ENCODE assay signal across 1 cellular context in genomic region chr21:41895643-41896493, GRCh38.
TF ChIP-seq lines count a peak whose summit lies in the region.

No MANE protein-coding gene starts in this region.

TF ChIP-seq in K562, 482 proteins besides CTCF, POLR2A, EP300 and RAD21 (continued from another document):
- TF ChIP-seq STAT6 (CRISPR knock-in tag; IDR thresholded peaks at IDR 0.05): 0 out of 2 replicates have a peak, but pooled peaks have one; percentile 38
- TF ChIP-seq ZFX (CRISPR knock-in tag; IDR thresholded peaks at IDR 0.05): 0 out of 2 replicates have a peak, but pooled peaks have one; percentile 41
- TF ChIP-seq, protein P1, sequence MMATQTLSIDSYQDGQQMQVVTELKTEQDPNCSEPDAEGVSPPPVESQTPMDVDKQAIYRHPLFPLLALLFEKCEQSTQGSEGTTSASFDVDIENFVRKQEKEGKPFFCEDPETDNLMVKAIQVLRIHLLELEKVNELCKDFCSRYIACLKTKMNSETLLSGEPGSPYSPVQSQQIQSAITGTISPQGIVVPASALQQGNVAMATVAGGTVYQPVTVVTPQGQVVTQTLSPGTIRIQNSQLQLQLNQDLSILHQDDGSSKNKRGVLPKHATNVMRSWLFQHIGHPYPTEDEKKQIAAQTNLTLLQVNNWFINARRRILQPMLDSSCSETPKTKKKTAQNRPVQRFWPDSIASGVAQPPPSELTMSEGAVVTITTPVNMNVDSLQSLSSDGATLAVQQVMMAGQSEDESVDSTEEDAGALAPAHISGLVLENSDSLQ (IDR thresholded peaks at IDR 0.05): no peak
- TF ChIP-seq TAF15 (IDR thresholded peaks at IDR 0.05; ENCODE audit: low read depth, low read length): no peak
- peak; percentile 73; the same call in 1 of the 2 replicates for TF ChIP-seq GTF2E2 (tag; IDR thresholded peaks at IDR 0.05)
- TF ChIP-seq ZNF592 (IDR thresholded peaks at IDR 0.05): peak; percentile 64
- no peak for TF ChIP-seq NR2C1 (IDR thresholded peaks at IDR 0.05)
- no peak for TF ChIP-seq NR2C1 (tag; IDR thresholded peaks at IDR 0.05)
- peak; percentile 71 for TF ChIP-seq MAX (CRISPR knock-in tag; IDR thresholded peaks at IDR 0.05)
- 0 out of 2 replicates have a peak, but pooled peaks have one; percentile 7 for TF ChIP-seq CREM (IDR thresholded peaks at IDR 0.05; ENCODE audit: low read depth)
- peak; percentile 16; the same call in 1 of the 2 replicates for TF ChIP-seq RFX1 (IDR thresholded peaks at IDR 0.05)
- TF ChIP-seq ZNF263 (CRISPR knock-in tag; IDR thresholded peaks at IDR 0.05; ENCODE audit: borderline replicate concordance): 0 out of 2 replicates have a peak, but pooled peaks have one; percentile 19
- TF ChIP-seq SMC3 (conservative IDR thresholded peaks at IDR 0.05; ENCODE audit: insufficient read depth, low read depth, low read length): no peak
